24 cellular contexts compared by ENCODE assay signal in genomic region chr4:155071962-155072361, GRCh38.
"Had no signal": no experiment of that assay in that cellular context is flagged by ENCODE, and none has a peak within 500 bp of the region (broad histone marks: within the 10 kb centered on the region; RNA-seq: fewer than 3 reads in every experiment).

No MANE protein-coding gene starts in this region.

- H3K79me2 ChIP-seq: hepatocyte had no signal

- H3K9ac ChIP-seq: neural progenitor cell had no signal

- H3K36me3 ChIP-seq: ascending aorta, esophagus muscularis mucosa, left lung, neural progenitor cell, sigmoid colon, stomach, transverse colon had no signal

- H2AFZ ChIP-seq: hepatocyte, neural progenitor cell had no signal

- ATAC-seq: activated naive CD4-positive, alpha-beta T cell treated with anti-CD3 and anti-CD28 coated beads, Interleukin-2, amount 50 U/mL, for 72 hours; activated T-helper 17 cell treated with anti-CD3 and anti-CD28 coated beads, Interleukin-2, amount 50 U/mL, for 72 hours; effector memory CD8-positive, alpha-beta T cell; left lung; naive thymus-derived CD8-positive, alpha-beta T cell; stimulated activated memory B cell treated with anti-CD40 and anti-IgM and Interleukin-4, amounts not matched to agents 10 μg/mL and 1 μg/mL and 100 μg/mL, for 72 hours had no signal

- DNase-seq: activated CD4-positive, alpha-beta T cell treated with anti-CD3 and anti-CD28 coated beads for 1 hour; activated CD4-positive, alpha-beta T cell treated with anti-CD3 and anti-CD28 coated beads, Interleukin-2, amount 50 U/mL, for 1 hour; activated T-cell treated with anti-CD3 and anti-CD28 coated beads, Interleukin-2, amount 50 U/mL, for 24 hours; central memory CD4-positive, alpha-beta T cell; dermis blood vessel endothelial cell; effector memory CD8-positive, alpha-beta T cell; glutamatergic neuron; immature natural killer cell; left lung; naive thymus-derived CD8-positive, alpha-beta T cell; retina; sigmoid colon; stimulated activated CD4-positive, alpha-beta T cell treated with anti-CD3 and anti-CD28 coated beads, Interleukin-15, amount 100 ng/mL, for 24 hours; stomach; transverse colon had no signal

- H3K27ac ChIP-seq: ascending aorta, esophagus muscularis mucosa, hepatocyte, left lung, neural progenitor cell, sigmoid colon, stomach, transverse colon had no signal

- H3K9me3 ChIP-seq: ascending aorta, esophagus muscularis mucosa, left lung, sigmoid colon, stomach, transverse colon had no signal

- H3K4me3 ChIP-seq: ascending aorta, esophagus muscularis mucosa, hepatocyte, left lung, lung, neural progenitor cell, sigmoid colon, smooth muscle cell, stomach, transverse colon had no signal

- H3K4me1 ChIP-seq: ascending aorta, esophagus muscularis mucosa, left lung, neural progenitor cell, sigmoid colon, stomach, transverse colon had no signal

- H3K4me2 ChIP-seq: hepatocyte, neural progenitor cell, smooth muscle cell had no signal

- H3K27me3 ChIP-seq: ascending aorta, esophagus muscularis mucosa, hepatocyte, left lung, neural progenitor cell, sigmoid colon, stomach, transverse colon had no signal
